10 cellular contexts compared by ENCODE assay signal in genomic region chr15:40104296-40104864, GRCh38. TPM values are rescaled to one million over a fixed set of nuclear protein-coding genes. Genes with fewer than 3 reads are reported as not detected.
DNase-seq lines count a peak whose midpoint lies in the region; ATAC-seq and TF ChIP-seq lines count a peak whose summit lies in the region.
"Had no signal": no experiment of that assay in that cellular context is flagged by ENCODE, and none has a peak within 500 bp of the region (broad histone marks: within the 10 kb centered on the region; RNA-seq: fewer than 3 reads in every experiment).

No MANE protein-coding gene starts in this region.

- peak overlapping the region; percentile 92 for H2BK20ac ChIP-seq in IMR-90 (ENCODE audit: low read depth, low read length)

- intact Hi-C loops in CD14-positive monocyte (cut with micrococcal nuclease) = loop anchor here in 1 of 2 donors (10.0 kb wide), 1 partner anchor 320 kb away; the partner anchor contains the start of gene FSIP1
- intact Hi-C loops in IMR-90 (cut with micrococcal nuclease) = loop anchor here (10.0 kb wide), 1 partner anchor 320 kb away; the partner anchor contains the start of gene FSIP1
- intact Hi-C loops in mammary epithelial cell (cut with micrococcal nuclease) = loop anchor here (5.0 to 10.0 kb wide), 3 partner anchors 42 to 320 kb away; partner anchors contain the start of gene FSIP1

- DNase-seq in CD14-positive monocyte (ENCODE audit: low spot score) (no peak), IMR-90 (no peak), mammary epithelial cell (no peak), HPDE6-E6E7 (ENCODE audit: extremely low spot score) (no peak), occipital lobe (lab: John Stamatoyannopoulos, UW) (no peak), NCI-H82 treated with DMSO at 0.1 percent for 48 hours (lab: John Stamatoyannopoulos, UW; ENCODE audit: unreplicated experiment) (no peak)
- DNase-seq: NCI-H1417 treated with DMSO at 0.1 percent for 48 hours had no signal

- H2BK15ac ChIP-seq in IMR-90 (ENCODE audit: low read depth, low read length) = peak overlapping the region; percentile 89; the same call in 2 of the 3 replicates

- H4K8ac ChIP-seq in IMR-90 (ENCODE audit: low read depth in 2 of 2, low read length in 2 of 2) = peak overlapping the region in 1 of 2 experiments; percentile 90; a peak in 1 of 4 replicates

- peak overlapping the region; percentile 35 for H2AFZ ChIP-seq in IMR-90 (replicated peaks; ENCODE audit: low read length, poor library complexity)
- no peak overlapping the region for H2AFZ ChIP-seq in mammary epithelial cell (ENCODE audit: low read depth, low read length)
- peak overlapping the region; percentile 49 for H2AFZ ChIP-seq in parathyroid adenoma

- dilution Hi-C loops in IMR-90 (cut with HindIII; ENCODE audit: low sequenced_read_pairs, unreplicated experiment) (no loop called here), mammary epithelial cell (cut with HindIII; ENCODE audit: low sequenced_read_pairs) (loop anchor here (5.0 kb wide), 3 partner anchors 48 to 98 kb away; no protein-coding TSS in a partner anchor)

- H3K27ac ChIP-seq in IMR-90 (ENCODE audit: insufficient read depth, low read length) (peak overlapping the region; percentile 8; the same call in 1 of the 2 replicates), mammary epithelial cell (ENCODE audit: insufficient read depth, low read depth, low read length) (no peak overlapping the region), parathyroid adenoma (peak overlapping the region; percentile 85)

- 100% methylated on average over 1 of the region's 8 CpGs; no CpG with 5 or more reads in 1 of the 2 experiments for WGBS in IMR-90 (ENCODE audit: extremely low coverage in 2 of 2, insufficient read length in 1 of 2), 2 experiments
- WGBS in mammary epithelial cell (ENCODE audit: low coverage, missing lambda C conversion rate) = 23% methylated on average over 7 of the region's 8 CpGs

- peak overlapping the region; percentile 72 for H4K91ac ChIP-seq in IMR-90 (ENCODE audit: insufficient read depth, low read depth, low read length)

- H4K5ac ChIP-seq in IMR-90 (ENCODE audit: low read depth, low read length) = no peak overlapping the region

- peak overlapping the region; percentile 21 for H2AK9ac ChIP-seq in IMR-90 (replicated peaks; ENCODE audit: low read depth, low read length, poor library complexity)

- ATAC-seq in IMR-90 (ENCODE audit: low read depth) (no peak), GM18868 (IDR thresholded peaks at IDR 0.05; ENCODE audit: unreplicated experiment) (no peak)

- in situ Hi-C loops in IMR-90 (cut with MboI; ENCODE audit: low sequenced_read_pairs) (no loop called here), mammary epithelial cell (cut with MboI; ENCODE audit: low sequenced_read_pairs in 2 of 2) (no loop called here)

- TF ChIP-seq RAD21 in IMR-90 (IDR thresholded peaks at IDR 0.05; ENCODE audit: low read length) = no peak

- CTCF ChIA-PET in IMR-90 (lab: Yijun Ruan, JAX) = interaction anchor here (0.5 to 2.1 kb wide), 23 partner anchors 9 to 621 kb away, joined by 3 to 26 read pairs (median 4); no protein-coding TSS in a partner anchor
- CTCF ChIA-PET in mammary epithelial cell (lab: Charles Lee; ENCODE audit: low non-redundant PET) = interaction anchor here (0.6 to 0.9 kb wide), 4 partner anchors 10 to 979 kb away, joined by 3 to 5 read pairs (median 3); no protein-coding TSS in a partner anchor

- 0 out of 2 replicates have a peak overlapping the region, but pooled peaks have one; percentile 11 for H3K18ac ChIP-seq in IMR-90 (ENCODE audit: low read depth, low read length)

- H3K79me1 ChIP-seq in IMR-90 (ENCODE audit: low read depth in 1 of 2, low read length in 2 of 2) = peaks cover 7 to 80% of the 10 kb centered on the region in 2 experiments; a peak in 3 of 4 replicates

- H3K4me3 ChIP-seq in IMR-90 (ENCODE audit: insufficient read depth, low read depth, low read length) = no peak overlapping the region
- H3K4me3 ChIP-seq in mammary epithelial cell (replicated peaks in 1 of 3; ENCODE audit: insufficient read depth in 1 of 3, low read depth in 2 of 3, low read length in 3 of 3) = no peak overlapping the region
- peak overlapping the region; percentile 19 for H3K4me3 ChIP-seq in parathyroid adenoma (ENCODE audit: low read depth, low read length)
- H3K4me3 ChIP-seq: lung had no signal

- H3K36me3 ChIP-seq in IMR-90 (ENCODE audit: control insufficient read depth, insufficient read depth, low read length) = no peaks in the 10 kb centered on the region; the same call in 1 of the 2 replicates
- no peaks in the 10 kb centered on the region for H3K36me3 ChIP-seq in mammary epithelial cell (ENCODE audit: insufficient read depth, low read length)
- no peaks in the 10 kb centered on the region for H3K36me3 ChIP-seq in parathyroid adenoma (ENCODE audit: control insufficient read depth, insufficient read depth, low read length)

- H3K27me3 Mint-ChIP-seq in CD14-positive monocyte (ENCODE audit: low read depth in 3 of 3) = peaks cover 0 to 3% (median 2%) of the 10 kb centered on the region in 3 donors

- peak overlapping the region; percentile 95 for H2AK5ac ChIP-seq in IMR-90 (ENCODE audit: low read depth, low read length)

- no peaks in the 10 kb centered on the region for H3K27me3 ChIP-seq in IMR-90 (ENCODE audit: control insufficient read depth, insufficient read depth, low read length)
- no peaks in the 10 kb centered on the region for H3K27me3 ChIP-seq in mammary epithelial cell (ENCODE audit: insufficient read depth, low read length)
- H3K27me3 ChIP-seq in parathyroid adenoma (ENCODE audit: control insufficient read depth, insufficient read depth, low read length) = no peaks in the 10 kb centered on the region

- H3K79me2 ChIP-seq in mammary epithelial cell (ENCODE audit: insufficient read depth, low read length) = no peaks in the 10 kb centered on the region
- no peaks in the 10 kb centered on the region for H3K79me2 ChIP-seq in parathyroid adenoma

- H4K20me1 ChIP-seq in IMR-90 (ENCODE audit: insufficient read depth, low read length) (no peaks in the 10 kb centered on the region), mammary epithelial cell (ENCODE audit: insufficient read depth, low read length) (no peaks in the 10 kb centered on the region)

- H3K4me2 ChIP-seq in IMR-90 (ENCODE audit: low read depth, low read length) (peak overlapping the region; percentile 25; the same call in 1 of the 2 replicates), mammary epithelial cell (ENCODE audit: insufficient read depth, low read depth, low read length) (peak overlapping the region; percentile 50), parathyroid adenoma (ENCODE audit: low read length) (peak overlapping the region; percentile 71)

- peak overlapping the region; percentile 36 for H2BK5ac ChIP-seq in IMR-90 (ENCODE audit: low read depth, low read length, poor library complexity, severe bottlenecking)

- peaks cover 53% of the 10 kb centered on the region for H3K4me1 ChIP-seq in IMR-90 (ENCODE audit: control insufficient read depth, insufficient read depth, low read length)
- peaks cover 45% of the 10 kb centered on the region for H3K4me1 ChIP-seq in mammary epithelial cell (ENCODE audit: insufficient read depth, low read length)
- peaks cover 42% of the 10 kb centered on the region for H3K4me1 ChIP-seq in parathyroid adenoma

- H3K9me1 ChIP-seq in IMR-90 (ENCODE audit: insufficient read depth, low read length) = peaks cover 69% of the 10 kb centered on the region

- H3K36me3 Mint-ChIP-seq in CD14-positive monocyte = peaks cover 35 to 63% of the 10 kb centered on the region in 2 donors

- no peak for TF ChIP-seq POLR2A in IMR-90 (IDR thresholded peaks at IDR 0.05; ENCODE audit: low read depth, low read length)

- peak overlapping the region; percentile 70 for H3K4ac ChIP-seq in IMR-90 (ENCODE audit: low read depth, low read length)

- H3K23ac ChIP-seq in IMR-90 (ENCODE audit: low read depth, low read length) = peak overlapping the region; percentile 53

- no TSS peak for BruUV-seq in IMR-90 (replicated peaks; lab: Mats Ljungman, UMichigan)
- no TSS peak for BruUV-seq in mammary epithelial cell (replicated peaks; lab: Mats Ljungman, UMichigan)

- H2BK120ac ChIP-seq in IMR-90 (ENCODE audit: low read depth, low read length) = peak overlapping the region; percentile 94

- no peak for TF ChIP-seq CTCF in CD14-positive monocyte (IDR thresholded peaks at IDR 0.05)
- TF ChIP-seq CTCF in IMR-90 (conservative IDR thresholded peaks at IDR 0.05; ENCODE audit: low read depth, low read length) = no peak
- TF ChIP-seq CTCF in mammary epithelial cell (conservative IDR thresholded peaks at IDR 0.05 in 1 of 2, IDR thresholded peaks at IDR 0.05 in 1 of 2; ENCODE audit: extremely low read depth in 1 of 2, insufficient read depth in 1 of 2, low read depth in 1 of 2, low read length in 2 of 2) = no peak
- TF ChIP-seq CTCF in parathyroid adenoma (IDR thresholded peaks at IDR 0.05) = no peak

- H3K9me3 ChIP-seq in IMR-90 (ENCODE audit: control insufficient read depth, insufficient read depth, low read length) (no peaks in the 10 kb centered on the region), mammary epithelial cell (replicated peaks; ENCODE audit: insufficient read depth, low read length) (no peaks in the 10 kb centered on the region), parathyroid adenoma (ENCODE audit: control insufficient read depth, low read length) (no peaks in the 10 kb centered on the region)

- peak overlapping the region; percentile 84; the same call in 1 of the 2 replicates for H3K14ac ChIP-seq in IMR-90 (replicated peaks; ENCODE audit: low read depth, low read length)

- H3K9ac ChIP-seq in IMR-90 (ENCODE audit: low read depth, low read length) (no peak overlapping the region), mammary epithelial cell (ENCODE audit: insufficient read depth, low read length) (no peak overlapping the region), parathyroid adenoma (no peak overlapping the region)

- peak overlapping the region; percentile 96 to 99 (median 97) for H3K27ac Mint-ChIP-seq in CD14-positive monocyte

- H3K9me3 Mint-ChIP-seq in CD14-positive monocyte = no peaks in the 10 kb centered on the region

- no peak overlapping the region for H3K56ac ChIP-seq in IMR-90 (ENCODE audit: extremely low read depth, insufficient read depth, low read length)

- H3K4me3 Mint-ChIP-seq in CD14-positive monocyte = peak overlapping the region; percentile 86 to 89

- H3K4me1 Mint-ChIP-seq in CD14-positive monocyte = peaks cover 84% of the 10 kb centered on the region

- POLR2A ChIA-PET in IMR-90 (lab: Charles Lee; ENCODE audit: unreplicated experiment) = interaction anchor here (0.6 kb wide), 1 partner anchor 59 kb away, joined by 3 read pairs; no protein-coding TSS in a partner anchor

RNA-seq across cellular contexts. Expression of gene BMF, which starts 4.3 kb away (rescaled TPM):
- 1 to 10 TPM; 5.6 to 6.5 TPM for polyA plus RNA-seq in CD14-positive monocyte
- total RNA-seq in IMR-90 (2012; rRNA removed) = 1.7 and 2.9 TPM in 2 replicates
- polyA plus RNA-seq in IMR-90 (2012; rRNA removed) = 2.4 and 2.8 TPM in 2 replicates
- 0.80 and 1.8 TPM in 2 replicates for polyA plus RNA-seq in IMR-90 (2012; cell fraction: cytosol; rRNA removed)
- 6.6 and 11.7 TPM in 2 replicates for polyA plus RNA-seq in IMR-90 (2012; cell fraction: nucleus; rRNA removed; ENCODE audit: low replicate concordance)
- total RNA-seq in mammary epithelial cell = 1 to 10 TPM; 1.5 to 2.2 TPM
- 0.22 TPM for polyA plus RNA-seq in mammary epithelial cell
- not detected for polyA minus RNA-seq in mammary epithelial cell
- total RNA-seq in occipital lobe = 4.2 TPM

RNA-seq across cellular contexts. Expression of gene BUB1B, which starts 56.5 kb away (rescaled TPM):
- polyA plus RNA-seq in CD14-positive monocyte (under 1 TPM in 1 of 2 donors, not detected in 1; 0.51 TPM), IMR-90 (2012; rRNA removed) (13.6 and 15.6 TPM in 2 replicates), mammary epithelial cell (18.5 TPM)
- total RNA-seq in IMR-90 (2012; rRNA removed) (24.7 and 31.9 TPM in 2 replicates), mammary epithelial cell (10 to 100 TPM in 1 of 2 donors, 1 to 10 TPM in 1; 2.8 to 34.6 TPM), occipital lobe (6.6 TPM)
- polyA plus RNA-seq in IMR-90 (2012; cell fraction: cytosol; rRNA removed) = 2.7 and 7.3 TPM in 2 replicates
- polyA plus RNA-seq in IMR-90 (2012; cell fraction: nucleus; rRNA removed; ENCODE audit: low replicate concordance) = 6.6 and 28.4 TPM in 2 replicates
- polyA minus RNA-seq in mammary epithelial cell = 90.2 TPM
